ENCODE assay signal across 1 cellular context in the genomic region with DNA sequence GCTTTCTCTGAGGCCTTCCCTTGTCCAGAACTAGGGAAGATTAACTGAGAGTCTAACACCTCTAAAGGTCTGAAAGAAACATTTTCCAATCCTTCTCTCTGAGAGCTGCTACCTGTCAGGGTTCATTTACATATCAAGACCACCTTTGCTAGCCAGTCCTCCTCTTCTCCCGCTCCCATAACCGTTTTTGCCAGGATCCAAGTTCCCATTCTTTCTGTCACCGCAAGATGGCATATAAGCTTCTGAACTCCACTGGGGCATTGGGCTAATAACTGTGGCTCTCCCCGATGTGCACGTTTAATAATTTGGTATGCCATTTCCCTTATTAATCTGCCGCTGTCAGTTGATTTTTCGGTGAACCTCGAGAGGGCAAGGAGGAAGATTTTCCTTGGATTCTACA.
TF ChIP-seq lines count a peak whose summit lies in the region.

No MANE protein-coding gene starts in this region.

TF ChIP-seq in H1, 55 proteins besides CTCF, POLR2A, EP300 and RAD21:
- TF ChIP-seq, protein P1, sequence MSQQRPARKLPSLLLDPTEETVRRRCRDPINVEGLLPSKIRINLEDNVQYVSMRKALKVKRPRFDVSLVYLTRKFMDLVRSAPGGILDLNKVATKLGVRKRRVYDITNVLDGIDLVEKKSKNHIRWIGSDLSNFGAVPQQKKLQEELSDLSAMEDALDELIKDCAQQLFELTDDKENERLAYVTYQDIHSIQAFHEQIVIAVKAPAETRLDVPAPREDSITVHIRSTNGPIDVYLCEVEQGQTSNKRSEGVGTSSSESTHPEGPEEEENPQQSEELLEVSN (IDR thresholded peaks at IDR 0.05), result no peak
- TF ChIP-seq ZNF274 (IDR thresholded peaks at IDR 0.05; ENCODE audit: borderline replicate concordance, extremely low read depth, low read length) (no peak), SIN3A (conservative IDR thresholded peaks at IDR 0.05 in 1 of 2, IDR thresholded peaks at IDR 0.05 in 1 of 2; ENCODE audit: low read depth in 1 of 2, low read length in 2 of 2) (no peak), KDM4A (IDR thresholded peaks at IDR 0.05; ENCODE audit: low read depth, low read length, severe bottlenecking) (no peak)
